In genomic region chr5:135269224-135269623, GRCh38 we compare ENCODE assay signal across 17 cellular contexts.
DNase-seq lines count a peak whose midpoint lies in the region; ATAC-seq and TF ChIP-seq lines count a peak whose summit lies in the region.
"Had no signal": no experiment of that assay in that cellular context is flagged by ENCODE, and none has a peak within 500 bp of the region (broad histone marks: within the 10 kb centered on the region; RNA-seq: fewer than 3 reads in every experiment).

No MANE protein-coding gene starts in this region.

- peak overlapping the region in 1 of 2 donors; percentile 21 for H3K9ac ChIP-seq in mucosa of rectum (ENCODE audit: low read depth in 1 of 2, low read length in 2 of 2)
- peak overlapping the region in 2 of 5 donors; percentile 18 to 38 for H3K9ac ChIP-seq in subcutaneous abdominal adipose tissue (ENCODE audit: low read length in 5 of 5)

- H3K27ac ChIP-seq in coronary artery (peak overlapping the region; percentile 48 to 72), mucosa of rectum (ENCODE audit: low read depth in 2 of 2, low read length in 2 of 2) (peak overlapping the region; percentile 48 to 56), subcutaneous abdominal adipose tissue (ENCODE audit: low read depth, low read length) (peak overlapping the region; percentile 58)

- H3K4me3 Mint-ChIP-seq in HFFc6 = peak overlapping the region; percentile 83
- no peak overlapping the region for H3K4me3 Mint-ChIP-seq in naive thymus-derived CD8-positive, alpha-beta T cell
- H3K4me3 Mint-ChIP-seq in activated T-cell treated with anti-CD3 and anti-CD28 coated beads, Interleukin-2, amount 50 U/mL, for 4 hours = no peak overlapping the region
- H3K4me3 Mint-ChIP-seq: B cell; stimulated activated naive CD8-positive, alpha-beta T cell treated with anti-CD3 and anti-CD28 coated beads, Interleukin-15, Interleukin-2, amounts not matched to agents 100 ng/mL and 50 ng/mL, for 24 hours; WTC11 had no signal

- H3K4me3 ChIP-seq in coronary artery (no peak overlapping the region), mucosa of rectum (ENCODE audit: low read length in 2 of 2) (no peak overlapping the region), subcutaneous abdominal adipose tissue (ENCODE audit: low read depth in 1 of 5, low read length in 5 of 5) (no peak overlapping the region)

- H3K36me3 ChIP-seq in mucosa of rectum (ENCODE audit: control insufficient read depth in 2 of 2, insufficient read depth in 2 of 2, low read length in 2 of 2) = no peaks in the 10 kb centered on the region
- H3K36me3 ChIP-seq in subcutaneous abdominal adipose tissue (ENCODE audit: control insufficient read depth in 5 of 5, insufficient read depth in 5 of 5, low read length in 5 of 5) = no peaks in the 10 kb centered on the region

- no peak for ATAC-seq in naive thymus-derived CD8-positive, alpha-beta T cell
- ATAC-seq in GM21515 (IDR thresholded peaks at IDR 0.05; ENCODE audit: unreplicated experiment) = no peak
- no peak for ATAC-seq in activated T-cell treated with anti-CD3 and anti-CD28 coated beads, Interleukin-2, amount 50 U/mL, for 4 hours
- ATAC-seq: HepG2, WTC11 had no signal

- H3K4me1 ChIP-seq in mucosa of rectum (ENCODE audit: control insufficient read depth in 2 of 2, insufficient read depth in 2 of 2, low read length in 2 of 2) = peaks cover 2 to 5% of the 10 kb centered on the region in 2 donors
- peaks cover 3 to 46% (median 38%) of the 10 kb centered on the region in 5 donors for H3K4me1 ChIP-seq in subcutaneous abdominal adipose tissue (ENCODE audit: control insufficient read depth in 5 of 5, insufficient read depth in 5 of 5, low read length in 5 of 5)

- H3K4me1 Mint-ChIP-seq in HFFc6 (ENCODE audit: low read depth) = peaks cover 96% of the 10 kb centered on the region
- H3K4me1 Mint-ChIP-seq in naive thymus-derived CD8-positive, alpha-beta T cell = no peaks in the 10 kb centered on the region
- H3K4me1 Mint-ChIP-seq in activated T-cell treated with anti-CD3 and anti-CD28 coated beads, Interleukin-2, amount 50 U/mL, for 4 hours (ENCODE audit: low read depth) = no peaks in the 10 kb centered on the region
- H3K4me1 Mint-ChIP-seq: B cell had no signal

- H3K9me3 ChIP-seq in mucosa of rectum (ENCODE audit: control insufficient read depth in 2 of 2, low read length in 2 of 2) = no peaks in the 10 kb centered on the region
- H3K9me3 ChIP-seq in subcutaneous abdominal adipose tissue (ENCODE audit: control insufficient read depth in 5 of 5, low read length in 5 of 5) = no peaks in the 10 kb centered on the region

- POLR2A ChIA-PET in naive thymus-derived CD8-positive, alpha-beta T cell (lab: Charles Lee) = no interaction called here

- H3K27me3 ChIP-seq in mucosa of rectum (ENCODE audit: control insufficient read depth in 2 of 2, insufficient read depth in 2 of 2, low read length in 2 of 2) (peaks cover 2 to 6% of the 10 kb centered on the region in 2 donors), subcutaneous abdominal adipose tissue (ENCODE audit: control insufficient read depth in 5 of 5, insufficient read depth in 4 of 5, low read length in 5 of 5) (no peaks in the 10 kb centered on the region)

- DNase-seq in HFFc6 = peak; percentile 47
- no peak for DNase-seq in coronary artery (ENCODE audit: low spot score)
- DNase-seq in stimulated activated naive CD4-positive, alpha-beta T cell treated with Interleukin-2 at 50 U/mL for 16 hours (lab: John Stamatoyannopoulos, UW) = no peak
- no peak for DNase-seq in naive thymus-derived CD8-positive, alpha-beta T cell
- no peak for DNase-seq in activated T-cell treated with anti-CD3 and anti-CD28 coated beads, Interleukin-2, amount 50 U/mL, for 4 hours
- DNase-seq: activated naive CD4-positive, alpha-beta T cell; DMS 273 treated with DMSO at 0.1 percent for 48 hours; GOT3; NCI-H1105 treated with DMSO at 0.1 percent for 48 hours; NCI-H2227 treated with DMSO at 0.1 percent for 48 hours had no signal

- peak overlapping the region; percentile 99 for H3K27ac Mint-ChIP-seq in HFFc6
- H3K27ac Mint-ChIP-seq in naive thymus-derived CD8-positive, alpha-beta T cell = no peak overlapping the region
- H3K27ac Mint-ChIP-seq: B cell; stimulated activated naive CD8-positive, alpha-beta T cell treated with anti-CD3 and anti-CD28 coated beads, Interleukin-15, Interleukin-2, amounts not matched to agents 100 ng/mL and 50 ng/mL, for 24 hours; WTC11 had no signal

- no peaks in the 10 kb centered on the region for H3K9me3 Mint-ChIP-seq in HFFc6
- H3K9me3 Mint-ChIP-seq in naive thymus-derived CD8-positive, alpha-beta T cell = peaks cover 0 to 1% (median 0%) of the 10 kb centered on the region in 9 donors
- H3K9me3 Mint-ChIP-seq in activated T-cell treated with anti-CD3 and anti-CD28 coated beads, Interleukin-2, amount 50 U/mL, for 4 hours = no peaks in the 10 kb centered on the region
- H3K9me3 Mint-ChIP-seq: stimulated activated naive CD8-positive, alpha-beta T cell treated with anti-CD3 and anti-CD28 coated beads, Interleukin-15, Interleukin-2, amounts not matched to agents 100 ng/mL and 50 ng/mL, for 24 hours; WTC11 had no signal

- H3K27me3 Mint-ChIP-seq in HFFc6 (ENCODE audit: insufficient read depth) = peaks cover 2% of the 10 kb centered on the region; the same call in 1 of the 2 replicates
- peaks cover 0 to 8% (median 2%) of the 10 kb centered on the region in 5 donors for H3K27me3 Mint-ChIP-seq in naive thymus-derived CD8-positive, alpha-beta T cell
- peaks cover 4% of the 10 kb centered on the region for H3K27me3 Mint-ChIP-seq in activated T-cell treated with anti-CD3 and anti-CD28 coated beads, Interleukin-2, amount 50 U/mL, for 4 hours (ENCODE audit: low read depth)
- H3K27me3 Mint-ChIP-seq: stimulated activated naive CD8-positive, alpha-beta T cell treated with anti-CD3 and anti-CD28 coated beads, Interleukin-15, Interleukin-2, amounts not matched to agents 100 ng/mL and 50 ng/mL, for 24 hours had no signal

- no peaks in the 10 kb centered on the region for H3K36me3 Mint-ChIP-seq in HFFc6 (ENCODE audit: low read depth)
- no peaks in the 10 kb centered on the region for H3K36me3 Mint-ChIP-seq in naive thymus-derived CD8-positive, alpha-beta T cell
- no peaks in the 10 kb centered on the region for H3K36me3 Mint-ChIP-seq in activated T-cell treated with anti-CD3 and anti-CD28 coated beads, Interleukin-2, amount 50 U/mL, for 4 hours (ENCODE audit: insufficient read depth)
- H3K36me3 Mint-ChIP-seq: WTC11 had no signal

- TF ChIP-seq CTCF in HFFc6 (IDR thresholded peaks at IDR 0.05) = no peak
- TF ChIP-seq CTCF in coronary artery (IDR thresholded peaks at IDR 0.05) = no peak
